ENCODE assay signal across 12 cellular contexts in the genomic region with DNA sequence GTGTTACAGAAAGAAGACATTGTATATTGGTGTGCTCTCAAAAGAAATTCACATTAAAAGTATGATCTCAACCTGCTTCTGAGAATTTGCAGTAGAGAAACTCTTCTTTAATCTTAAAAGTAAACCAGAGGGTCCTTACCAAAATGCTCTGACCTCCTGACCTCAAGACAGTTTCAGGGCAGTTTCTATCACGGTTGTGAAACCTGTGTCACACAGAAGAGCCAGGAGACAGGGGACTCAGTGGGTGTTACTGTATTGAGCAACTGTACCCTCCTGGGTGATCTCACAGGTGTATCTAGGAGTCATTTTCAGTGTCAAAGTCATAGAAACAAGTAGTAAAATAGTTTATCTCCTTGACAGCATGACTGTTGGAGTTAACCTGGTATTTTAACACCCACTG.
A peak's percentile ranks its signal among the peaks of the same experiment; 100 is the strongest.
DNase-seq lines count a peak whose midpoint lies in the region; ATAC-seq and TF ChIP-seq lines count a peak whose summit lies in the region.
"Had no signal": no experiment of that assay in that cellular context is flagged by ENCODE, and none has a peak within 500 bp of the region (broad histone marks: within the 10 kb centered on the region; RNA-seq: fewer than 3 reads in every experiment).

No MANE protein-coding gene starts in this region.

- H3K9me3 Mint-ChIP-seq in activated T-helper 17 cell treated with anti-CD3 and anti-CD28 coated beads, Interleukin-2, amount 50 U/mL, for 72 hours, result no peaks in the 10 kb centered on the region
- peaks cover 3% of the 10 kb centered on the region for H3K9me3 Mint-ChIP-seq in endodermal cell

- H3K27ac ChIP-seq in upper lobe of left lung (no peak overlapping the region), endodermal cell (ENCODE audit: low read depth, low read length) (no peak overlapping the region)
- H3K27ac ChIP-seq: hepatocyte had no signal

- H3K4me3 Mint-ChIP-seq in activated T-helper 17 cell treated with anti-CD3 and anti-CD28 coated beads, Interleukin-2, amount 50 U/mL, for 72 hours, result no peak overlapping the region
- no peak overlapping the region for H3K4me3 Mint-ChIP-seq in endodermal cell

- no peak for TF ChIP-seq CTCF in upper lobe of left lung (IDR thresholded peaks at IDR 0.05)
- TF ChIP-seq CTCF in endodermal cell (conservative IDR thresholded peaks at IDR 0.05), result no peak

- H3K27me3 Mint-ChIP-seq in activated T-helper 17 cell treated with anti-CD3 and anti-CD28 coated beads, Interleukin-2, amount 50 U/mL, for 72 hours, result peaks cover 12% of the 10 kb centered on the region
- no peaks in the 10 kb centered on the region for H3K27me3 Mint-ChIP-seq in endodermal cell (ENCODE audit: insufficient read depth)

- no peaks in the 10 kb centered on the region for H3K4me1 Mint-ChIP-seq in activated T-helper 17 cell treated with anti-CD3 and anti-CD28 coated beads, Interleukin-2, amount 50 U/mL, for 72 hours
- H3K4me1 Mint-ChIP-seq in endodermal cell, result peaks cover 60% of the 10 kb centered on the region

- H3K27ac Mint-ChIP-seq in activated T-helper 17 cell treated with anti-CD3 and anti-CD28 coated beads, Interleukin-2, amount 50 U/mL, for 72 hours, result no peak overlapping the region
- H3K27ac Mint-ChIP-seq in endodermal cell, result no peak overlapping the region

- H3K9me3 ChIP-seq in upper lobe of left lung, result no peaks in the 10 kb centered on the region
- H3K9me3 ChIP-seq in endodermal cell (ENCODE audit: control insufficient read depth, low read length), result peaks cover 3% of the 10 kb centered on the region

- peak; percentile 83 for ATAC-seq in GM21423 (IDR thresholded peaks at IDR 0.05; ENCODE audit: unreplicated experiment)
- peak; percentile 97 for ATAC-seq in HG03039 (IDR thresholded peaks at IDR 0.05; ENCODE audit: unreplicated experiment)
- ATAC-seq in activated T-helper 17 cell treated with anti-CD3 and anti-CD28 coated beads, Interleukin-2, amount 50 U/mL, for 72 hours (replicated peaks), result peak; percentile 69
- ATAC-seq in upper lobe of left lung (ENCODE audit: low FRiP score in 2 of 2), result no peak
- ATAC-seq: right cardiac atrium had no signal

- H3K27me3 ChIP-seq in upper lobe of left lung (no peaks in the 10 kb centered on the region), endodermal cell (ENCODE audit: control insufficient read depth, insufficient read depth, low read length, poor library complexity, severe bottlenecking) (no peaks in the 10 kb centered on the region)
- H3K27me3 ChIP-seq: hepatocyte had no signal

- H3K36me3 Mint-ChIP-seq in activated T-helper 17 cell treated with anti-CD3 and anti-CD28 coated beads, Interleukin-2, amount 50 U/mL, for 72 hours (ENCODE audit: low read depth), result no peaks in the 10 kb centered on the region
- H3K36me3 Mint-ChIP-seq in endodermal cell (ENCODE audit: low read depth), result no peaks in the 10 kb centered on the region

- H3K9ac ChIP-seq in endodermal cell (ENCODE audit: extremely low read depth, low read length, poor library complexity, severe bottlenecking), result no peak overlapping the region

- H3K4me1 ChIP-seq in upper lobe of left lung (no peaks in the 10 kb centered on the region), endodermal cell (ENCODE audit: control insufficient read depth, insufficient read depth, low read length) (peaks cover 15% of the 10 kb centered on the region)

- H3K36me3 ChIP-seq in upper lobe of left lung, result no peaks in the 10 kb centered on the region
- no peaks in the 10 kb centered on the region for H3K36me3 ChIP-seq in endodermal cell (ENCODE audit: control insufficient read depth, insufficient read depth, low read length)

- DNase-seq in activated T-cell treated with anti-CD3 and anti-CD28 coated beads for 48 hours (ENCODE audit: low read depth) (peak; percentile 2), activated T-cell treated with anti-CD3 and anti-CD28 coated beads for 4 hours (no peak), upper lobe of left lung (no peak), retina (no peak), endodermal cell (no peak)
- DNase-seq: mesenchymal stem cell, right cardiac atrium, T-helper 9 cell had no signal

- TF ChIP-seq POLR2A in upper lobe of left lung (IDR thresholded peaks at IDR 0.05), result no peak

- no peak for TF ChIP-seq EP300 in upper lobe of left lung (IDR thresholded peaks at IDR 0.05)

- H3K4me3 ChIP-seq in upper lobe of left lung (no peak overlapping the region), endodermal cell (ENCODE audit: low read length) (no peak overlapping the region)
- H3K4me3 ChIP-seq: hepatocyte had no signal

- WGBS in upper lobe of left lung, 2 donors, result 56 to 67% methylated on average over 1 of the region's 1 CpG
- WGBS in endodermal cell (ENCODE audit: insufficient coverage in 1 of 2, insufficient read length in 1 of 2), 2 experiments, result 86 to 100% methylated on average over 1 of the region's 1 CpG

Comparison
In these comparisons a context has a peak if more than half of its experiments do, and no peak if none do; other contexts are left out.
1. ATAC-seq: peak in GM21423 (single experiment), HG03039 (single experiment) and activated T-helper 17 cell treated with anti-CD3 and anti-CD28 coated beads, Interleukin-2, amount 50 U/mL, for 72 hours (single experiment); none in upper lobe of left lung (0 of 2).